ENCODE assay signal across 8 cellular contexts in the genomic region with DNA sequence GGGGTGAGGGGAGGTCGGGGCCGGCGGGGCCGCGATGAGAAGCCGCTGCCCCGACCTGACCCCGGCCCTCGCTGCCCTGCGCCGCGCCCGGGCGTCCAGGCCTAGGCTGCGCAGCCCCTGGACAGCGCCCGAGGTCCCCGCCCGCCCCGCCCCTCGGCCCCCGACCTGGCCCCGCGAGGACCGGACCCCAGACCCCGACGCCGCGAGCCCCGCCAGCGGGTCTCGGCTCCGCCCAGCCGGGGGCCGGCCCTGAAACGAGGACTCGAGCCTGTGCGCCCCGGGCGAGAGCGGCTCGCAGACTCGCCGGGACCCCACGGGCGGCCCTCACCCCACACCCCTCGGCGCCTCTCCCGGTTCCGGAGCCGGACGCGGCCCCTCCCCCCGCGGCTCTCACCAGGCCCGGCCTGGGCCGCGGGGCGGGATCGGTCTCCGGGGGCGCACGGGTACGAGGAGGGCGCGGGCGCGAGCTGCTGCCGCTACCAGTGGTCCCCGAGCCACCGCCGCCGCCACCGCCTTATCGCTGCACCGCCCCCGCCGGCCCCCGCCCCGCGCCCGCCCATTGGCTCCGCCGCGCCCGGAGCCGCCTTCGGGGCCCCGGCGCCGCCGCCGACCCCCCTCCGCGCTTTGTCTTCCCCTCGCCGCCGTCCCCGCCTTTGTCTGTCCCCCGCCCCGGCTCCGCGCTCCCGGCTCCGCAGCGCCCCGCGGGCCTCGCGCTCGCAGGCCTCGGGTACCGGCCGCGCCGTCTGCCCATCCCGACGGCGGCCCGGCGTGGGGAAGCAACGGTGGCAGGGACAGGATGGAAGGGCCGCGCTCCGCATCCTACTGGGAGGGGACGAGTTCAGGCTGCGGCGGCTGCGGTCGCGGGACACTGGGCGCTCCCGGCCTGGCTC. TPM values are rescaled to one million over a fixed set of nuclear protein-coding genes. Genes with fewer than 3 reads are reported as not detected.
DNase-seq lines count a peak whose midpoint lies in the region; ATAC-seq and TF ChIP-seq lines count a peak whose summit lies in the region.

A gene (minus strand): TSS at position 488 of the 890 bp plus-strand sequence. CDS start 827 bp downstream, outside the sequence.

- H3K27ac ChIP-seq in 22Rv1 (0 out of 2 replicates have a peak within 1 kb of the TSS, but pooled peaks have one; percentile 17), heart right ventricle (peak within 1 kb of the TSS; percentile 56 to 95 (median 79))

- H3K4me1 ChIP-seq in heart right ventricle = peaks cover 8 to 71% (median 31%) of the 10 kb centered on the region in 9 donors

- H3K27ac Mint-ChIP-seq in activated naive CD4-positive, alpha-beta T cell treated with anti-CD3 and anti-CD28 coated beads, Interleukin-2, amount 10 ng/mL, durations not matched to agents 7 days and 5 days = peak within 1 kb of the TSS; percentile 99

- intact Hi-C loops in heart right ventricle (cut with DNase I) = loop anchor here in 3 of 10 donors (2.0 to 10.0 kb wide), 5 partner anchors 35 to 275 kb away; a partner anchor contains a TSS

- H3K4me3 ChIP-seq in heart right ventricle = peak within 1 kb of the TSS in 9 of 10 donors; percentile 52 to 77 (median 59)

- H3K4me1 Mint-ChIP-seq in activated naive CD4-positive, alpha-beta T cell treated with anti-CD3 and anti-CD28 coated beads, Interleukin-2, amount 10 ng/mL, durations not matched to agents 7 days and 5 days = peaks cover 64% of the 10 kb centered on the region

- peak; percentile 16 for ATAC-seq in GM18867 (IDR thresholded peaks at IDR 0.05; ENCODE audit: unreplicated experiment)
- ATAC-seq in heart right ventricle = peak in 3 of 8 donors; percentile 11 to 39 (median 15)
- ATAC-seq in HG02870 (IDR thresholded peaks at IDR 0.05; ENCODE audit: unreplicated experiment) = no peak

- H3K9me3 Mint-ChIP-seq in activated naive CD4-positive, alpha-beta T cell treated with anti-CD3 and anti-CD28 coated beads, Interleukin-2, amount 10 ng/mL, durations not matched to agents 7 days and 5 days = no peaks in the 10 kb centered on the region

- H3K9me3 ChIP-seq in heart right ventricle = no peaks in the 10 kb centered on the region

- peaks cover 64% of the 10 kb centered on the region for H3K36me3 Mint-ChIP-seq in activated naive CD4-positive, alpha-beta T cell treated with anti-CD3 and anti-CD28 coated beads, Interleukin-2, amount 10 ng/mL, durations not matched to agents 7 days and 5 days

- 0 to 1% methylated on average over 62 to 131 of the region's 133 CpGs for WGBS in heart right ventricle, 2 donors

- H3K36me3 ChIP-seq in heart right ventricle = peaks cover 0 to 60% (median 8%) of the 10 kb centered on the region in 9 donors

- peaks cover 5% of the 10 kb centered on the region for H3K27me3 Mint-ChIP-seq in activated naive CD4-positive, alpha-beta T cell treated with anti-CD3 and anti-CD28 coated beads, Interleukin-2, amount 10 ng/mL, durations not matched to agents 7 days and 5 days

- CTCF ChIA-PET in activated naive CD4-positive, alpha-beta T cell treated with anti-CD3 and anti-CD28 coated beads, Interleukin-2, amount 10 ng/mL, durations not matched to agents 7 days and 5 days (lab: Charles Lee) = interaction anchor here (0.6 kb wide), 1 partner anchor 11 kb away, joined by 3 read pairs; no protein-coding TSS in a partner anchor

- H3K4me3 Mint-ChIP-seq in activated naive CD4-positive, alpha-beta T cell treated with anti-CD3 and anti-CD28 coated beads, Interleukin-2, amount 10 ng/mL, durations not matched to agents 7 days and 5 days = peak within 1 kb of the TSS; percentile 94

- no peaks in the 10 kb centered on the region for H3K27me3 ChIP-seq in heart right ventricle

- peak in 50 of 76 experiments; percentile 15 to 78 (median 50) for DNase-seq in HUDEP-2 (lab: John Stamatoyannopoulos, UW; ENCODE audit: unreplicated experiment in 76 of 76)
- peak; percentile 65 for DNase-seq in SK-N-DZ (ENCODE audit: low spot score)
- DNase-seq in activated naive CD4-positive, alpha-beta T cell treated with anti-CD3 and anti-CD28 coated beads, Interleukin-2, amount 10 ng/mL, durations not matched to agents 7 days and 5 days = peak; percentile 90
- peak; percentile 53 to 69 for DNase-seq in heart right ventricle
- no peak for DNase-seq in renal cortical epithelial cell (ENCODE audit: low read depth)

- TF ChIP-seq CTCF in 22Rv1 (IDR thresholded peaks at IDR 0.05) = no peak; the same call in 1 of the 2 replicates
- no peak for TF ChIP-seq CTCF in heart right ventricle (IDR thresholded peaks at IDR 0.05)

RNA-seq across cellular contexts. Expression of the gene that starts here (rescaled TPM):
- 134 and 169 TPM in 2 replicates for polyA plus RNA-seq in SK-N-DZ (2014; cell fraction: cytosol; rRNA removed)
- 828 and 858 TPM in 2 replicates for polyA plus RNA-seq in SK-N-DZ (2014; cell fraction: nucleus; rRNA removed)
- total RNA-seq in heart right ventricle (10 to 100 TPM in 1 of 10 donors, 1 to 10 TPM in 9; 1.8 to 30.6 (median 3.3) TPM), renal cortical epithelial cell (21.9 and 26.7 TPM in 2 replicates)
- 10 to 100 TPM in 1 of 2 donors, 1 to 10 TPM in 1; 8.2 to 10.0 TPM for polyA plus RNA-seq in heart right ventricle
